Comparison of ENCODE assay signal across 8 cellular contexts in genomic region chr9:6055213-6055612, GRCh38. TPM values are rescaled to one million over a fixed set of nuclear protein-coding genes. Genes with fewer than 3 reads are reported as not detected.
A peak's percentile ranks its signal among the peaks of the same experiment; 100 is the strongest.
DNase-seq lines count a peak whose midpoint lies in the region; ATAC-seq and TF ChIP-seq lines count a peak whose summit lies in the region.

No MANE protein-coding gene starts in this region.

- no peaks in the 10 kb centered on the region for H3K4me1 ChIP-seq in psoas muscle

- peaks cover 3% of the 10 kb centered on the region for H3K4me1 Mint-ChIP-seq in activated CD8-positive, alpha-beta T cell treated with anti-CD3 and anti-CD28 coated beads for 36 hours (ENCODE audit: low read depth)
- no peaks in the 10 kb centered on the region for H3K4me1 Mint-ChIP-seq in glutamatergic neuron (ENCODE audit: low read depth, unreplicated experiment)

- TF ChIP-seq CTCF in AG04449 (IDR thresholded peaks at IDR 0.05; ENCODE audit: insufficient read depth, low read length, missing control alignments) (peak; percentile 24), GM06990 (IDR thresholded peaks at IDR 0.05; ENCODE audit: insufficient read depth, low read length, poor library complexity, severe bottlenecking) (peak; percentile 46), glutamatergic neuron (IDR thresholded peaks at IDR 0.05; ENCODE audit: partially characterized antibody, unreplicated experiment) (peak; percentile 27), psoas muscle (IDR thresholded peaks at IDR 0.05) (peak; percentile 68)
- TF ChIP-seq CTCF in activated CD8-positive, alpha-beta T cell treated with anti-CD3 and anti-CD28 coated beads for 36 hours (IDR thresholded peaks at IDR 0.05) = peak; percentile 60

- peaks cover 3% of the 10 kb centered on the region for H3K9me3 Mint-ChIP-seq in activated CD8-positive, alpha-beta T cell treated with anti-CD3 and anti-CD28 coated beads for 36 hours
- H3K9me3 Mint-ChIP-seq in glutamatergic neuron (ENCODE audit: unreplicated experiment) = no peaks in the 10 kb centered on the region

- ATAC-seq in HG03159 (IDR thresholded peaks at IDR 0.05; ENCODE audit: unreplicated experiment) (peak; percentile 64), psoas muscle (peak; percentile 81 to 99 (median 88)), GM19467 (IDR thresholded peaks at IDR 0.05; ENCODE audit: unreplicated experiment) (no peak)
- peak; percentile 67 for ATAC-seq in activated CD8-positive, alpha-beta T cell treated with anti-CD3 and anti-CD28 coated beads for 36 hours

- no peak overlapping the region for H3K27ac ChIP-seq in psoas muscle

- no peak overlapping the region for H3K4me3 ChIP-seq in AG04449 (ENCODE audit: low read depth, low read length)
- no peak overlapping the region for H3K4me3 ChIP-seq in GM06990 (replicated peaks; ENCODE audit: low read depth, low read length)
- no peak overlapping the region for H3K4me3 ChIP-seq in psoas muscle

- no peaks in the 10 kb centered on the region for H3K36me3 ChIP-seq in GM06990 (ENCODE audit: control insufficient read depth, insufficient read depth, low read length)
- H3K36me3 ChIP-seq in psoas muscle (ENCODE audit: insufficient read depth in 1 of 2, low read depth in 1 of 2) = no peaks in the 10 kb centered on the region

- no peaks in the 10 kb centered on the region for H3K9me3 ChIP-seq in psoas muscle

- intact Hi-C loops in activated CD8-positive, alpha-beta T cell treated with anti-CD3 and anti-CD28 coated beads for 36 hours (cut with micrococcal nuclease) = loop anchor here (2.0 to 10.0 kb wide), 2 partner anchors 252 to 510 kb away; no protein-coding TSS in a partner anchor
- intact Hi-C loops in psoas muscle (cut with DNase I) = loop anchor here in 1 of 2 donors (5.0 kb wide), 1 partner anchor 252 kb away; no protein-coding TSS in a partner anchor

- POLR2A ChIA-PET in AG04449 (lab: Yijun Ruan, JAX) = no interaction called here
- POLR2A ChIA-PET in activated CD8-positive, alpha-beta T cell treated with anti-CD3 and anti-CD28 coated beads for 36 hours (lab: Charles Lee) = no interaction called here

- no peak overlapping the region for H3K4me3 Mint-ChIP-seq in activated CD8-positive, alpha-beta T cell treated with anti-CD3 and anti-CD28 coated beads for 36 hours
- H3K4me3 Mint-ChIP-seq in glutamatergic neuron (ENCODE audit: unreplicated experiment) = no peak overlapping the region

- no peaks in the 10 kb centered on the region for H3K36me3 Mint-ChIP-seq in activated CD8-positive, alpha-beta T cell treated with anti-CD3 and anti-CD28 coated beads for 36 hours (ENCODE audit: low read depth)
- no peaks in the 10 kb centered on the region for H3K36me3 Mint-ChIP-seq in glutamatergic neuron (ENCODE audit: unreplicated experiment)

- CTCF ChIA-PET in AG04449 (lab: Yijun Ruan, JAX) = interaction anchor here (0.6 to 4.4 kb wide), 9 partner anchors 9 to 521 kb away, joined by 3 to 118 read pairs (median 8); no protein-coding TSS in a partner anchor
- CTCF ChIA-PET in activated CD8-positive, alpha-beta T cell treated with anti-CD3 and anti-CD28 coated beads for 36 hours (lab: Charles Lee) = interaction anchor here (1.5 to 3.4 kb wide), 10 partner anchors 10 to 512 kb away, joined by 3 to 49 read pairs (median 8); a partner anchor contains a TSS

- H3K27me3 ChIP-seq in GM06990 (replicated peaks; ENCODE audit: control insufficient read depth, insufficient read depth, low read length) (no peaks in the 10 kb centered on the region), psoas muscle (ENCODE audit: insufficient read depth in 3 of 3, low read length in 2 of 3) (no peaks in the 10 kb centered on the region)

- no peak overlapping the region for H3K27ac Mint-ChIP-seq in activated CD8-positive, alpha-beta T cell treated with anti-CD3 and anti-CD28 coated beads for 36 hours
- H3K27ac Mint-ChIP-seq in glutamatergic neuron (ENCODE audit: unreplicated experiment) = no peak overlapping the region

- DNase-seq in AG04449 (ENCODE audit: low read depth, low spot score) (peak; percentile 61), GM06990 (ENCODE audit: extremely low read depth, insufficient read length) (peak; percentile 67), NCI-H345 (lab: John Stamatoyannopoulos, UW) (peak; percentile 70), glutamatergic neuron (no peak), psoas muscle (no peak)
- peak; percentile 58 for DNase-seq in activated CD8-positive, alpha-beta T cell treated with anti-CD3 and anti-CD28 coated beads for 36 hours

- WGBS in psoas muscle, 3 donors = 35 to 50% (median 47%) methylated on average over 2 of the region's 2 CpGs

- H3K27me3 Mint-ChIP-seq in activated CD8-positive, alpha-beta T cell treated with anti-CD3 and anti-CD28 coated beads for 36 hours = peaks cover 2% of the 10 kb centered on the region
- H3K27me3 Mint-ChIP-seq in glutamatergic neuron (ENCODE audit: unreplicated experiment) = peaks cover 2% of the 10 kb centered on the region

RNA-seq across cellular contexts. Expression of gene RANBP6, which starts 39.8 kb away (rescaled TPM):
- 10 to 100 TPM; 16.2 to 17.1 TPM for total RNA-seq in activated CD8-positive, alpha-beta T cell treated with anti-CD3 and anti-CD28 coated beads for 36 hours
- total RNA-seq in glutamatergic neuron (ENCODE audit: unreplicated experiment) (32.2 TPM), psoas muscle (10 to 100 TPM; 16.3 to 24.2 (median 20.0) TPM)
- 10 to 100 TPM in 2 of 3 donors, 1 to 10 TPM in 1; 6.5 to 16.4 (median 12.2) TPM for polyA plus RNA-seq in psoas muscle

Comparison
In these comparisons a context has a peak if more than half of its experiments do, and no peak if none do; other contexts are left out.
1. DNase-seq: peak in AG04449 (single experiment), GM06990 (single experiment), NCI-H345 (single experiment) and activated CD8-positive, alpha-beta T cell treated with anti-CD3 and anti-CD28 coated beads for 36 hours (single experiment); none in glutamatergic neuron (single experiment) and psoas muscle (0 of 2).
2. Peak in every context shown above with its lines, with median percentiles within 50 percentile points of each other: CTCF ChIP-seq.